ENCODE assay signal across 19 cellular contexts in the genomic region with DNA sequence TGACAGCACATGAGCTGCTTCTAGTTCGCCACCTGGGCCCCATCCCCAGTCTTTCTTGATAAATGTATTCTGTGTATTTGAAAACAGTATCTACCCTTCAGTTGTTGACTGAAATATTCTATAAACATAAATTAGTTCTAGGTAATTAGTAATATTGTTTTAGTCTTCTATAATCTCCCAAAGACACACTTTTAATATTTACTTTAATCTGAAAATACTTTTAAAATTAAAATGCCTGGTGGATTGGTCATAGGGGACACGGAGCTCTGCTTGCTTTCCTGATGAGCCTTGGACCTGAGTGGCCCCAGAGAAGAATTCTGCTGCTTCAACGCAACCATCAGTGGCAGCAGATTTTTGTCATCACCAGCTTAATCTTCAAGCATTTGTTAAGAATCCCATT.
A peak's percentile ranks its signal among the peaks of the same experiment; 100 is the strongest.
DNase-seq lines count a peak whose midpoint lies in the region; ATAC-seq and TF ChIP-seq lines count a peak whose summit lies in the region.
"Had no signal": no experiment of that assay in that cellular context is flagged by ENCODE, and none has a peak within 500 bp of the region (broad histone marks: within the 10 kb centered on the region; RNA-seq: fewer than 3 reads in every experiment).

No MANE protein-coding gene starts in this region.

- peaks cover 7 to 31% (median 25%) of the 10 kb centered on the region in 10 experiments; a peak in 19 of 20 replicates for H3K4me1 ChIP-seq in BLaER1 treated with 17β-estradiol and CSF1 and Interleukin-3, amounts not matched to agents 10 nM and 100 nM
- H3K4me1 ChIP-seq in esophagus muscularis mucosa: peaks cover 0 to 21% (median 5%) of the 10 kb centered on the region in 4 donors
- H3K4me1 ChIP-seq: BE2C had no signal

- peak overlapping the region in 2 of 11 experiments; percentile 5 to 26; a peak in 4 of 22 replicates for H3K9ac ChIP-seq in BLaER1 treated with 17β-estradiol and CSF1 and Interleukin-3, amounts not matched to agents 10 nM and 100 nM

- TF ChIP-seq EP300 in esophagus muscularis mucosa (IDR thresholded peaks at IDR 0.05): no peak

- peaks cover 37 to 55% (median 51%) of the 10 kb centered on the region in 11 experiments for H3K9me3 ChIP-seq in BLaER1 treated with 17β-estradiol and CSF1 and Interleukin-3, amounts not matched to agents 10 nM and 100 nM (replicated peaks in 1 of 11)
- peaks cover 0 to 13% (median 10%) of the 10 kb centered on the region in 4 donors for H3K9me3 ChIP-seq in esophagus muscularis mucosa
- H3K9me3 ChIP-seq: BE2C had no signal

- ATAC-seq in HG03469 (IDR thresholded peaks at IDR 0.05; ENCODE audit: unreplicated experiment): no peak
- ATAC-seq: GM12878 had no signal

- H4K20me1 ChIP-seq in BLaER1 treated with 17β-estradiol and CSF1 and Interleukin-3, amounts not matched to agents 10 nM and 100 nM: no peaks in the 10 kb centered on the region

- intact Hi-C loops in esophagus muscularis mucosa (cut with DNase I) (no loop called here), dorsolateral prefrontal cortex (cut with DNase I) (no loop called here)

- TF ChIP-seq CTCF in esophagus muscularis mucosa (IDR thresholded peaks at IDR 0.05): no peak
- TF ChIP-seq CTCF in dorsolateral prefrontal cortex (IDR thresholded peaks at IDR 0.05 in 54 of 56, conservative IDR thresholded peaks at IDR 0.05 in 2 of 56; ENCODE audit: low read depth in 1 of 56, partially characterized antibody in 56 of 56): no peak

- no peak overlapping the region for H3K4me3 ChIP-seq in BLaER1 treated with 17β-estradiol and CSF1 and Interleukin-3, amounts not matched to agents 10 nM and 100 nM
- H3K4me3 ChIP-seq in esophagus muscularis mucosa (no peak overlapping the region), dorsolateral prefrontal cortex (no peak overlapping the region)
- H3K4me3 ChIP-seq: GM12878 had no signal

- peak overlapping the region in 10 of 11 experiments; percentile 17 to 84 (median 78); a peak in 18 of 22 replicates for H3K4me2 ChIP-seq in BLaER1 treated with 17β-estradiol and CSF1 and Interleukin-3, amounts not matched to agents 10 nM and 100 nM

- 79% methylated on average over 3 of the region's 3 CpGs for WGBS in esophagus muscularis mucosa

- peak overlapping the region in 6 of 11 experiments; percentile 59 to 76 (median 66); a peak in 9 of 22 replicates for H3K27ac ChIP-seq in BLaER1 treated with 17β-estradiol and CSF1 and Interleukin-3, amounts not matched to agents 10 nM and 100 nM
- H3K27ac ChIP-seq in esophagus muscularis mucosa (replicated peaks in 1 of 4): peak overlapping the region in 1 of 4 donors; percentile 25
- H3K27ac ChIP-seq in dorsolateral prefrontal cortex: no peak overlapping the region

- H3K36me3 ChIP-seq in BLaER1 treated with 17β-estradiol and CSF1 and Interleukin-3, amounts not matched to agents 10 nM and 100 nM: no peaks in the 10 kb centered on the region
- H3K36me3 ChIP-seq in esophagus muscularis mucosa: no peaks in the 10 kb centered on the region
- H3K36me3 ChIP-seq: BE2C had no signal

- no peak for TF ChIP-seq POLR2A in esophagus muscularis mucosa (IDR thresholded peaks at IDR 0.05; ENCODE audit: low read depth)

- H3K27me3 ChIP-seq in BLaER1 treated with 17β-estradiol and CSF1 and Interleukin-3, amounts not matched to agents 10 nM and 100 nM: no peaks in the 10 kb centered on the region
- H3K27me3 ChIP-seq in esophagus muscularis mucosa (no peaks in the 10 kb centered on the region), dorsolateral prefrontal cortex (no peaks in the 10 kb centered on the region)
- H3K27me3 ChIP-seq: BE2C had no signal

- DNase-seq in esophagus muscularis mucosa (ENCODE audit: extremely low spot score) (peak; percentile 66), dorsolateral prefrontal cortex (no peak), mucosa of gallbladder (ENCODE audit: low spot score) (no peak)
- DNase-seq: 8988T; ACHN; BE2C; C1 segment of cervical spinal cord; CD4-positive, alpha-beta memory T cell; CD4-positive, CD25-positive, alpha-beta regulatory T cell; CD8-positive, alpha-beta memory T cell; DMS 273 treated with DMSO at 0.1 percent for 48 hours; DMS153; DMS79; DND-41; EL; GDM1 had no signal

Comparison
In these comparisons a context has a peak if more than half of its experiments do, and no peak if none do; other contexts are left out.
1. H3K27ac ChIP-seq: peak in BLaER1 treated with 17β-estradiol and CSF1 and Interleukin-3, amounts not matched to agents 10 nM and 100 nM (6 of 11); none in dorsolateral prefrontal cortex (0 of 59).